19 cellular contexts compared by ENCODE assay signal in genomic region chr5:158142182-158142581, GRCh38.
"Had no signal": no experiment of that assay in that cellular context is flagged by ENCODE, and none has a peak within 500 bp of the region (broad histone marks: within the 10 kb centered on the region; RNA-seq: fewer than 3 reads in every experiment).

No MANE protein-coding gene starts in this region.

- H3K4me1 ChIP-seq: esophagus muscularis mucosa, parathyroid adenoma, prostate gland, right lobe of liver had no signal

- H3K79me2 ChIP-seq: parathyroid adenoma had no signal

- DNase-seq: cortex of kidney; dorsolateral prefrontal cortex; effector CD8-positive, alpha-beta T cell; foreskin melanocyte; head of caudate nucleus; hippocampal formation; left colon; left ventricle myocardium superior; naive thymus-derived CD4-positive, alpha-beta T cell; nephron progenitor cell; right lobe of liver; stimulated activated CD4-positive, alpha-beta T cell treated with anti-CD3 and anti-CD28 coated beads, Interleukin-2, amount 100 ng/mL, for 24 hours; stimulated activated CD4-positive, alpha-beta T cell treated with anti-CD3 and anti-CD28 coated beads, Interleukin-4, amount 100 ng/mL, for 4 hours; stimulated activated naive B cell treated with anti-CD40 and anti-IgM and Interleukin-4, amounts not matched to agents 10 μg/mL and 1 μg/mL and 100 μg/mL, for 72 hours; trophoblast cell had no signal

- H3K27me3 ChIP-seq: esophagus muscularis mucosa, right lobe of liver had no signal

- H3K9me3 ChIP-seq: esophagus muscularis mucosa, prostate gland, right lobe of liver had no signal

- H3K4me3 Mint-ChIP-seq: naive thymus-derived CD4-positive, alpha-beta T cell; nephron progenitor cell; stimulated activated naive B cell treated with anti-CD40 and anti-IgM and Interleukin-4, amounts not matched to agents 10 μg/mL and 1 μg/mL and 100 μg/mL, for 72 hours had no signal

- ATAC-seq: left colon; left ventricle myocardium superior; naive thymus-derived CD4-positive, alpha-beta T cell; right lobe of liver; stimulated activated naive B cell treated with anti-CD40 and anti-IgM and Interleukin-4, amounts not matched to agents 10 μg/mL and 1 μg/mL and 100 μg/mL, for 72 hours had no signal

- H3K27ac ChIP-seq: dorsolateral prefrontal cortex, esophagus muscularis mucosa, parathyroid adenoma, prostate gland, right lobe of liver had no signal

- H3K4me1 Mint-ChIP-seq: naive thymus-derived CD4-positive, alpha-beta T cell had no signal

- H3K4me3 ChIP-seq: dorsolateral prefrontal cortex, esophagus muscularis mucosa, lung, prostate gland, right lobe of liver had no signal

- H2AFZ ChIP-seq: parathyroid adenoma had no signal

- H3K27ac Mint-ChIP-seq: naive thymus-derived CD4-positive, alpha-beta T cell; nephron progenitor cell; stimulated activated naive B cell treated with anti-CD40 and anti-IgM and Interleukin-4, amounts not matched to agents 10 μg/mL and 1 μg/mL and 100 μg/mL, for 72 hours had no signal

- H3K36me3 ChIP-seq: esophagus muscularis mucosa, prostate gland, right lobe of liver had no signal

- H3K36me3 Mint-ChIP-seq: naive thymus-derived CD4-positive, alpha-beta T cell; stimulated activated naive B cell treated with anti-CD40 and anti-IgM and Interleukin-4, amounts not matched to agents 10 μg/mL and 1 μg/mL and 100 μg/mL, for 72 hours had no signal

- H3K9me3 Mint-ChIP-seq: nephron progenitor cell; stimulated activated naive B cell treated with anti-CD40 and anti-IgM and Interleukin-4, amounts not matched to agents 10 μg/mL and 1 μg/mL and 100 μg/mL, for 72 hours had no signal

- H3K27me3 Mint-ChIP-seq: stimulated activated naive B cell treated with anti-CD40 and anti-IgM and Interleukin-4, amounts not matched to agents 10 μg/mL and 1 μg/mL and 100 μg/mL, for 72 hours had no signal

- H3K9ac ChIP-seq: parathyroid adenoma had no signal
